Comparison of ENCODE assay signal across 14 cellular contexts in genomic region chr4:168666531-168666930, GRCh38.
DNase-seq lines count a peak whose midpoint lies in the region; ATAC-seq, FAIRE-seq and TF ChIP-seq lines count a peak whose summit lies in the region.
"Had no signal": no experiment of that assay in that cellular context is flagged by ENCODE, and none has a peak within 500 bp of the region (broad histone marks: within the 10 kb centered on the region; RNA-seq: fewer than 3 reads in every experiment).

No MANE protein-coding gene starts in this region.

- H3K27me3 Mint-ChIP-seq in HFFc6 (ENCODE audit: insufficient read depth), result peaks cover under 1% of the 10 kb centered on the region; the same call in 1 of the 2 replicates
- H3K27me3 Mint-ChIP-seq in T-helper 2 cell treated with Interferon-gamma antibody and Interleukin-4, amounts not matched to agents 5 μg/mL and 100 μg/mL, for 36 hours (ENCODE audit: low read depth), result peaks cover 13% of the 10 kb centered on the region

- H3K4me3 ChIP-seq in A549, result no peak overlapping the region

- H3K9me3 Mint-ChIP-seq in HFFc6, result no peaks in the 10 kb centered on the region
- no peaks in the 10 kb centered on the region for H3K9me3 Mint-ChIP-seq in T-helper 2 cell treated with Interferon-gamma antibody and Interleukin-4, amounts not matched to agents 5 μg/mL and 100 μg/mL, for 36 hours
- H3K9me3 Mint-ChIP-seq: activated naive CD4-positive, alpha-beta T cell treated with anti-CD3 and anti-CD28 coated beads, Interleukin-2, amount 10 ng/mL, durations not matched to agents 7 days and 5 days; central memory CD8-positive, alpha-beta T cell had no signal

- H3K36me3 Mint-ChIP-seq in HFFc6 (ENCODE audit: low read depth), result no peaks in the 10 kb centered on the region
- no peaks in the 10 kb centered on the region for H3K36me3 Mint-ChIP-seq in T-helper 2 cell treated with Interferon-gamma antibody and Interleukin-4, amounts not matched to agents 5 μg/mL and 100 μg/mL, for 36 hours (ENCODE audit: low read depth)
- H3K36me3 Mint-ChIP-seq: activated naive CD4-positive, alpha-beta T cell treated with anti-CD3 and anti-CD28 coated beads, Interleukin-2, amount 10 ng/mL, durations not matched to agents 7 days and 5 days had no signal

- peaks cover 41% of the 10 kb centered on the region for H3K4me1 Mint-ChIP-seq in HFFc6 (ENCODE audit: low read depth)
- no peaks in the 10 kb centered on the region for H3K4me1 Mint-ChIP-seq in T-helper 2 cell treated with Interferon-gamma antibody and Interleukin-4, amounts not matched to agents 5 μg/mL and 100 μg/mL, for 36 hours (ENCODE audit: low read depth)
- H3K4me1 Mint-ChIP-seq: activated naive CD4-positive, alpha-beta T cell treated with anti-CD3 and anti-CD28 coated beads, Interleukin-2, amount 10 ng/mL, durations not matched to agents 7 days and 5 days; central memory CD8-positive, alpha-beta T cell had no signal

- no peak for TF ChIP-seq POLR2A in A549 (IDR thresholded peaks at IDR 0.05; ENCODE audit: low read length)

- H3K4me3 Mint-ChIP-seq in HFFc6, result peak overlapping the region; percentile 15; the same call in 1 of the 2 replicates
- H3K4me3 Mint-ChIP-seq in T-helper 2 cell treated with Interferon-gamma antibody and Interleukin-4, amounts not matched to agents 5 μg/mL and 100 μg/mL, for 36 hours, result no peak overlapping the region
- H3K4me3 Mint-ChIP-seq: activated naive CD4-positive, alpha-beta T cell treated with anti-CD3 and anti-CD28 coated beads, Interleukin-2, amount 10 ng/mL, durations not matched to agents 7 days and 5 days; central memory CD8-positive, alpha-beta T cell had no signal

- no peaks in the 10 kb centered on the region for H3K9me3 ChIP-seq in A549

- no peak for TF ChIP-seq RAD21 in A549 (conservative IDR thresholded peaks at IDR 0.05 in 1 of 2, IDR thresholded peaks at IDR 0.05 in 1 of 2)

- peak overlapping the region in 1 of 2 experiments; percentile 55; a peak in 3 of 6 replicates for H3K27ac ChIP-seq in A549

- H3K4me1 ChIP-seq in A549, result peaks cover 63% of the 10 kb centered on the region

- POLR2A ChIA-PET in A549 (lab: Yijun Ruan, JAX), result no interaction called here

- TF ChIP-seq CTCF in A549 (IDR thresholded peaks at IDR 0.05), result no peak
- no peak for TF ChIP-seq CTCF in HFFc6 (IDR thresholded peaks at IDR 0.05)

- WGBS in A549 (ENCODE audit: missing lambda C conversion rate), result 14% methylated on average over 2 of the region's 2 CpGs

- H3K27ac Mint-ChIP-seq in HFFc6, result peak overlapping the region; percentile 1; the same call in 1 of the 2 replicates
- H3K27ac Mint-ChIP-seq in T-helper 2 cell treated with Interferon-gamma antibody and Interleukin-4, amounts not matched to agents 5 μg/mL and 100 μg/mL, for 36 hours, result no peak overlapping the region
- H3K27ac Mint-ChIP-seq: activated naive CD4-positive, alpha-beta T cell treated with anti-CD3 and anti-CD28 coated beads, Interleukin-2, amount 10 ng/mL, durations not matched to agents 7 days and 5 days had no signal

- no peak for TF ChIP-seq EP300 in A549 (IDR thresholded peaks at IDR 0.05)

- FAIRE-seq in A549 (lab: Jason Lieb, UNC), result no peak
- FAIRE-seq: A204.1 had no signal

- ATAC-seq in A549, result peak; percentile 24 to 41; a peak in 3 of 6 replicates
- ATAC-seq in HG02870 (IDR thresholded peaks at IDR 0.05; ENCODE audit: unreplicated experiment), result no peak

- DNase-seq in A549 (ENCODE audit: low read depth in 1 of 2, low spot score in 1 of 2) (no peak), HFFc6 (peak; percentile 76), astrocyte of the hippocampus (ENCODE audit: low read depth, low spot score) (peak; percentile 66), kidney glomerular epithelial cell (lab: John Stamatoyannopoulos, UW) (peak; percentile 81), NCI-H748 (lab: John Stamatoyannopoulos, UW; ENCODE audit: unreplicated experiment) (no peak), GM19238 (ENCODE audit: insufficient read length, low spot score) (no peak)
- DNase-seq in T-helper 2 cell treated with Interferon-gamma antibody and Interleukin-4, amounts not matched to agents 5 μg/mL and 100 μg/mL, for 36 hours (ENCODE audit: low spot score), result no peak
- DNase-seq: activated naive CD4-positive, alpha-beta T cell treated with anti-CD3 and anti-CD28 coated beads, Interleukin-2, amount 10 ng/mL, durations not matched to agents 7 days and 5 days; NCI-H1092; NCI-H345; stimulated activated CD4-positive, alpha-beta T cell treated with anti-CD3 and anti-CD28 coated beads, Interleukin-12 subunit alpha, Interleukin-12 subunit beta, amount 100 ng/mL, for 4 hours had no signal

- CTCF ChIA-PET in A549 (lab: Yijun Ruan, JAX), result no interaction called here

- H3K4me2 ChIP-seq in A549, result peak overlapping the region; percentile 41

TF ChIP-seq in A549, 52 proteins besides CTCF, POLR2A, EP300 and RAD21:
- TF ChIP-seq REST (IDR thresholded peaks at IDR 0.05) (no peak), E2F6 (IDR thresholded peaks at IDR 0.05; ENCODE audit: borderline replicate concordance, low read depth) (no peak), HOXB5 (CRISPR knock-in tag; IDR thresholded peaks at IDR 0.05) (no peak), ZNF302 (CRISPR knock-in tag; IDR thresholded peaks at IDR 0.05) (no peak), HEYL (CRISPR knock-in tag; IDR thresholded peaks at IDR 0.05) (no peak), FOSL2 (IDR thresholded peaks at IDR 0.05) (no peak), FOSL2 (CRISPR knock-in tag; IDR thresholded peaks at IDR 0.05) (no peak), PBX3 (IDR thresholded peaks at IDR 0.05) (no peak), HOXB13 (CRISPR knock-in tag; IDR thresholded peaks at IDR 0.05; ENCODE audit: low read depth) (no peak), SREBF2 (IDR thresholded peaks at IDR 0.05) (no peak), NFE2L2 (conservative IDR thresholded peaks at IDR 0.05; ENCODE audit: low read length) (no peak), HMGXB4 (CRISPR knock-in tag; IDR thresholded peaks at IDR 0.05; ENCODE audit: borderline replicate concordance) (no peak), TP53 (CRISPR knock-in tag; IDR thresholded peaks at IDR 0.05) (no peak)

Comparison
In these comparisons a context has a peak if more than half of its experiments do, and no peak if none do; other contexts are left out.
1. DNase-seq: peak in HFFc6 (single experiment), astrocyte of the hippocampus (single experiment) and kidney glomerular epithelial cell (single experiment); none in A549 (0 of 2), NCI-H748 (single experiment), GM19238 (single experiment) and T-helper 2 cell treated with Interferon-gamma antibody and Interleukin-4, amounts not matched to agents 5 μg/mL and 100 μg/mL, for 36 hours (single experiment).